31 cellular contexts compared by ENCODE assay signal in genomic region chr1:36083219-36083618, GRCh38. TPM values are rescaled to one million over a fixed set of nuclear protein-coding genes. Genes with fewer than 3 reads are reported as not detected.
DNase-seq lines count a peak whose midpoint lies in the region; ATAC-seq, FAIRE-seq and TF ChIP-seq lines count a peak whose summit lies in the region.
"Had no signal": no experiment of that assay in that cellular context is flagged by ENCODE, and none has a peak within 500 bp of the region (broad histone marks: within the 10 kb centered on the region; RNA-seq: fewer than 3 reads in every experiment).

No MANE protein-coding gene starts in this region.

- BruUV-seq in HepG2 (replicated peaks; lab: Mats Ljungman, UMichigan), result no TSS peak

- FAIRE-seq in HepG2 (lab: Jason Lieb, UNC), result no peak
- FAIRE-seq: GM12878 had no signal

- CTCF ChIA-PET in HepG2 (lab: Yijun Ruan, JAX; ENCODE audit: low intra/inter-chr PET ratio, low total read pairs), result no interaction called here

- H2AFZ ChIP-seq in HepG2 (ENCODE audit: low read length), result no peak overlapping the region

- no peak for DNase-seq in HepG2 (ENCODE audit: low spot score)
- no peak for DNase-seq in right lobe of liver
- DNase-seq in endodermal cell, result no peak
- DNase-seq in neural crest cell (ENCODE audit: low read depth, low spot score), result no peak
- no peak for DNase-seq in type B pancreatic cell (ENCODE audit: extremely low spot score, unreplicated experiment)
- no peak for DNase-seq in SHP77 treated with DMSO at 0.1 percent for 48 hours (lab: John Stamatoyannopoulos, UW)
- DNase-seq in coronary artery (ENCODE audit: low spot score), result no peak
- DNase-seq: activated CD4-positive, alpha-beta T cell treated with anti-CD3 and anti-CD28 coated beads, Interleukin-2, amount 50 U/mL, for 1 hour; activated CD4-positive, CD25-positive, alpha-beta regulatory T cell; activated T-cell treated with anti-CD3 and anti-CD28 coated beads, Interleukin-2, amount 50 U/mL, for 1 hour; cortex of kidney; effector memory CD8-positive, alpha-beta T cell; HCEC 1CT; NCI-H1048; NCI-H446; RPMI8226; stimulated activated CD8-positive, alpha-beta memory T cell treated with anti-CD3 and anti-CD28 coated beads, Interleukin-4, amount 100 ng/mL, for 48 hours had no signal

- in situ Hi-C loops in HepG2 (cut with HindIII; ENCODE audit: extremely low pct_ligation_motif_present, low pct_unique_long_range_greater_than_20kb), result no loop called here

- H4K20me1 ChIP-seq in HepG2 (ENCODE audit: insufficient read depth, low read length), result no peaks in the 10 kb centered on the region

- ATAC-seq in HepG2, result no peak
- ATAC-seq in right lobe of liver, result no peak
- ATAC-seq in GM18873 (IDR thresholded peaks at IDR 0.05; ENCODE audit: low FRiP score, unreplicated experiment), result no peak
- ATAC-seq: effector memory CD8-positive, alpha-beta T cell; GM12878 had no signal

- no peak overlapping the region for H3K27ac ChIP-seq in HepG2 (ENCODE audit: extremely low read length, insufficient read depth, low read length)
- no peak overlapping the region for H3K27ac ChIP-seq in right lobe of liver
- H3K27ac ChIP-seq in endodermal cell (ENCODE audit: low read depth, low read length), result no peak overlapping the region
- H3K27ac ChIP-seq in coronary artery, result no peak overlapping the region
- H3K27ac ChIP-seq: cardiac muscle cell, ovary, thoracic aorta, vagina had no signal

- H3K36me3 ChIP-seq in HepG2 (replicated peaks in 1 of 2; ENCODE audit: control insufficient read depth in 1 of 2, insufficient read depth in 2 of 2, low read length in 2 of 2) (no peaks in the 10 kb centered on the region), right lobe of liver (no peaks in the 10 kb centered on the region), endodermal cell (ENCODE audit: control insufficient read depth, insufficient read depth, low read length) (no peaks in the 10 kb centered on the region)
- H3K36me3 ChIP-seq: cardiac muscle cell, ovary, thoracic aorta, vagina had no signal

- H3K4me3 ChIP-seq in HepG2 (replicated peaks in 1 of 3; ENCODE audit: insufficient read depth in 1 of 3, low read depth in 2 of 3, low read length in 3 of 3), result peak overlapping the region in 1 of 3 experiments; percentile 65; a peak in 1 of 6 replicates
- no peak overlapping the region for H3K4me3 ChIP-seq in right lobe of liver
- peak overlapping the region; percentile 76 for H3K4me3 ChIP-seq in endodermal cell (ENCODE audit: low read length)
- H3K4me3 ChIP-seq in coronary artery, result no peak overlapping the region

- H3K36me3 Mint-ChIP-seq in endodermal cell (ENCODE audit: low read depth) (no peaks in the 10 kb centered on the region), neural crest cell (ENCODE audit: low read depth) (no peaks in the 10 kb centered on the region), type B pancreatic cell (no peaks in the 10 kb centered on the region)
- H3K36me3 Mint-ChIP-seq: activated naive CD8-positive, alpha-beta T cell treated with anti-CD3 and anti-CD28 coated beads, Interleukin-2, amount 10 ng/mL, durations not matched to agents 7 days and 5 days; naive B cell had no signal

- H3K27me3 Mint-ChIP-seq in endodermal cell (ENCODE audit: insufficient read depth) (peaks cover 16% of the 10 kb centered on the region), neural crest cell (ENCODE audit: low read depth) (no peaks in the 10 kb centered on the region), type B pancreatic cell (peaks cover 6% of the 10 kb centered on the region)

- no peaks in the 10 kb centered on the region for H3K9me3 ChIP-seq in HepG2 (ENCODE audit: low read length)
- no peaks in the 10 kb centered on the region for H3K9me3 ChIP-seq in right lobe of liver
- H3K9me3 ChIP-seq in endodermal cell (ENCODE audit: control insufficient read depth, low read length), result no peaks in the 10 kb centered on the region
- H3K9me3 ChIP-seq: ovary, thoracic aorta, vagina had no signal

- WGBS in HepG2 (ENCODE audit: low lambda C conversion rate), result 72% methylated on average over 13 of the region's 13 CpGs
- WGBS in right lobe of liver (ENCODE audit: insufficient coverage, low coverage, low lambda C conversion rate, missing lambda C conversion rate), result 81% methylated on average over 8 of the region's 13 CpGs
- 88 to 89% methylated on average over 12 to 13 of the region's 13 CpGs for WGBS in endodermal cell (ENCODE audit: insufficient coverage in 1 of 2, insufficient read length in 1 of 2), 2 experiments

- H3K4me1 Mint-ChIP-seq in endodermal cell (no peaks in the 10 kb centered on the region), neural crest cell (peaks cover 17% of the 10 kb centered on the region), type B pancreatic cell (ENCODE audit: unreplicated experiment) (no peaks in the 10 kb centered on the region)

- TF ChIP-seq RAD21 in HepG2 (CRISPR knock-in tag; IDR thresholded peaks at IDR 0.05), result no peak

- H3K27me3 ChIP-seq in HepG2 (ENCODE audit: control insufficient read depth in 1 of 2, insufficient read depth in 2 of 2, low read length in 2 of 2), result peaks cover 0 to 2% of the 10 kb centered on the region in 2 experiments; a peak in 1 of 5 replicates
- H3K27me3 ChIP-seq in right lobe of liver, result no peaks in the 10 kb centered on the region
- no peaks in the 10 kb centered on the region for H3K27me3 ChIP-seq in endodermal cell (ENCODE audit: control insufficient read depth, insufficient read depth, low read length, poor library complexity, severe bottlenecking)
- H3K27me3 ChIP-seq: cardiac muscle cell, ovary, vagina had no signal

- no peak for TF ChIP-seq CTCF in HepG2 (CRISPR knock-in tag; IDR thresholded peaks at IDR 0.05)
- TF ChIP-seq CTCF in right lobe of liver (IDR thresholded peaks at IDR 0.05), result no peak
- no peak for TF ChIP-seq CTCF in endodermal cell (conservative IDR thresholded peaks at IDR 0.05)
- no peak for TF ChIP-seq CTCF in neural crest cell (conservative IDR thresholded peaks at IDR 0.05)
- no peak for TF ChIP-seq CTCF in type B pancreatic cell (conservative IDR thresholded peaks at IDR 0.05)
- TF ChIP-seq CTCF in coronary artery (IDR thresholded peaks at IDR 0.05), result no peak

- intact Hi-C loops in HepG2 (cut with micrococcal nuclease; ENCODE audit: unreplicated experiment) (no loop called here), right lobe of liver (cut with DNase I) (no loop called here)

- POLR2A ChIA-PET in HepG2 (lab: Yijun Ruan, JAX), result no interaction called here

- H3K4me2 ChIP-seq in HepG2 (ENCODE audit: low read depth, low read length), result peak overlapping the region; percentile 64; the same call in 1 of the 2 replicates

- no peak for TF ChIP-seq EP300 in HepG2 (IDR thresholded peaks at IDR 0.05; ENCODE audit: low read depth in 2 of 2, low read length in 2 of 2)
- no peak for TF ChIP-seq EP300 in HepG2 (CRISPR knock-in tag; IDR thresholded peaks at IDR 0.05; ENCODE audit: borderline replicate concordance)

- no peak for TF ChIP-seq POLR2A in HepG2 (IDR thresholded peaks at IDR 0.05; ENCODE audit: insufficient read depth in 1 of 2, low read depth in 2 of 2, low read length in 2 of 2)
- TF ChIP-seq POLR2A in right lobe of liver (IDR thresholded peaks at IDR 0.05), result no peak

- no peaks in the 10 kb centered on the region for H3K9me3 Mint-ChIP-seq in endodermal cell
- H3K9me3 Mint-ChIP-seq in neural crest cell, result no peaks in the 10 kb centered on the region
- no peaks in the 10 kb centered on the region for H3K9me3 Mint-ChIP-seq in type B pancreatic cell
- H3K9me3 Mint-ChIP-seq: activated naive CD8-positive, alpha-beta T cell treated with anti-CD3 and anti-CD28 coated beads, Interleukin-2, amount 10 ng/mL, durations not matched to agents 7 days and 5 days; CD4-positive, alpha-beta T cell; effector memory CD8-positive, alpha-beta T cell; naive B cell; stimulated activated naive CD8-positive, alpha-beta T cell treated with anti-CD3 and anti-CD28 coated beads, Interleukin-15, Interleukin-2, amounts not matched to agents 100 ng/mL and 50 ng/mL, for 24 hours had no signal

- no peaks in the 10 kb centered on the region for H3K79me2 ChIP-seq in HepG2 (ENCODE audit: insufficient read depth, low read length)

- H3K9ac ChIP-seq in HepG2 (ENCODE audit: insufficient read depth, low read depth, low read length) (no peak overlapping the region), endodermal cell (ENCODE audit: extremely low read depth, low read length, poor library complexity, severe bottlenecking) (no peak overlapping the region)

- H3K4me1 ChIP-seq in HepG2 (ENCODE audit: insufficient read depth, low read length), result peaks cover 14% of the 10 kb centered on the region; the same call in 1 of the 2 replicates
- H3K4me1 ChIP-seq in right lobe of liver, result peaks cover 0 to 4% (median 0%) of the 10 kb centered on the region in 4 donors
- H3K4me1 ChIP-seq in endodermal cell (ENCODE audit: control insufficient read depth, insufficient read depth, low read length), result no peaks in the 10 kb centered on the region

- peak overlapping the region; percentile 61 for H3K4me3 Mint-ChIP-seq in endodermal cell
- peak overlapping the region; percentile 61 for H3K4me3 Mint-ChIP-seq in neural crest cell
- peak overlapping the region; percentile 77 for H3K4me3 Mint-ChIP-seq in type B pancreatic cell
- H3K4me3 Mint-ChIP-seq: CD4-positive, alpha-beta T cell; effector memory CD8-positive, alpha-beta T cell; stimulated activated naive CD8-positive, alpha-beta T cell treated with anti-CD3 and anti-CD28 coated beads, Interleukin-15, Interleukin-2, amounts not matched to agents 100 ng/mL and 50 ng/mL, for 24 hours had no signal

- H3K27ac Mint-ChIP-seq in endodermal cell (no peak overlapping the region), neural crest cell (ENCODE audit: unreplicated experiment) (no peak overlapping the region), type B pancreatic cell (no peak overlapping the region)
- H3K27ac Mint-ChIP-seq: activated naive CD8-positive, alpha-beta T cell treated with anti-CD3 and anti-CD28 coated beads, Interleukin-2, amount 10 ng/mL, durations not matched to agents 7 days and 5 days; CD4-positive, alpha-beta T cell; stimulated activated naive CD8-positive, alpha-beta T cell treated with anti-CD3 and anti-CD28 coated beads, Interleukin-15, Interleukin-2, amounts not matched to agents 100 ng/mL and 50 ng/mL, for 24 hours had no signal

RNA-seq across cellular contexts. Expression of gene TEKT2, which starts 0.7 kb away (rescaled TPM):
- 0.31 and 0.35 TPM in 2 replicates for total RNA-seq in HepG2 (2016; rRNA removed; fragmentation: Illumina TruSeq; extraction: Trizol)
- not detected in 2 replicates for total RNA-seq in HepG2 (2016; cell fraction: cytosol; rRNA removed; fragmentation: Illumina TruSeq; extraction: Trizol; ENCODE audit: low read depth)
- 0.16 and 0.45 TPM in 2 replicates for total RNA-seq in HepG2 (2016; cell fraction: insoluble cytoplasmic fraction; rRNA removed; fragmentation: Illumina TruSeq; extraction: Trizol)
- total RNA-seq in HepG2 (2016; cell fraction: membrane; rRNA removed; fragmentation: Illumina TruSeq; extraction: Trizol), result 0.19 and 0.34 TPM in 2 replicates
- 0.59 TPM in 1 of 2 replicates, not detected in the other for total RNA-seq in HepG2 (2016; cell fraction: nucleus; rRNA removed; fragmentation: Illumina TruSeq; extraction: Trizol)
- polyA plus RNA-seq in HepG2 (2011; rRNA removed), result 0.24 and 0.38 TPM in 2 replicates
- 0.12 and 0.19 TPM in 2 replicates for polyA plus RNA-seq in HepG2 (2011; cell fraction: cytosol; rRNA removed)
- 0.57 and 1.3 TPM in 2 replicates for polyA plus RNA-seq in HepG2 (2011; cell fraction: nucleus; rRNA removed)
- 0.35 and 0.38 TPM in 2 replicates for polyA plus RNA-seq in HepG2 (2012)
- polyA plus RNA-seq in HepG2 (2016; cell fraction: cytosol; fragmentation: Illumina TruSeq; extraction: Trizol; ENCODE audit: low read depth), result 0.07 and 0.11 TPM in 2 replicates
- 0.21 TPM in 2 replicates for polyA plus RNA-seq in HepG2 (2016; cell fraction: insoluble cytoplasmic fraction; fragmentation: Illumina TruSeq; extraction: Trizol; ENCODE audit: low read depth)
- 0.10 and 0.25 TPM in 2 replicates for polyA plus RNA-seq in HepG2 (2016; cell fraction: membrane; fragmentation: Illumina TruSeq; extraction: Trizol; ENCODE audit: low read depth)
- polyA plus RNA-seq in HepG2 (2016; cell fraction: nucleus; fragmentation: Illumina TruSeq; extraction: Trizol; ENCODE audit: insufficient read depth, low read depth), result 0.45 and 0.79 TPM in 2 replicates
- 0.84 TPM in 1 of 2 replicates, not detected in the other for polyA minus RNA-seq in HepG2 (2011; rRNA and poly(A)+ RNA removed; ENCODE audit: low replicate concordance)
- not detected in 2 replicates for polyA minus RNA-seq in HepG2 (2011; cell fraction: cytosol; rRNA and poly(A)+ RNA removed)
- polyA minus RNA-seq in HepG2 (2011; cell fraction: nucleus; rRNA and poly(A)+ RNA removed), result 0.62 and 0.64 TPM in 2 replicates
- total RNA-seq in right lobe of liver, result not detected
- total RNA-seq in endodermal cell, result 1 to 10 TPM; 5.6 to 9.5 TPM
- 12.0 TPM for polyA plus RNA-seq in endodermal cell (2013, experiment 1 of 2)
- polyA plus RNA-seq in endodermal cell (2013, experiment 2 of 2), result 11.0 TPM
- total RNA-seq in neural crest cell, result 7.4 and 8.4 TPM in 2 replicates
- 2.1 and 9.6 TPM in 2 replicates for total RNA-seq in type B pancreatic cell (ENCODE audit: low replicate concordance)
- total RNA-seq: A172; activated naive CD8-positive, alpha-beta T cell treated with anti-CD3 and anti-CD28 coated beads, Interleukin-2, amount 10 ng/mL, durations not matched to agents 7 days and 5 days; aorta; GM12878; SK-MEL-5; thoracic aorta; vagina had no signal

RNA-seq across cellular contexts. Expression of gene ADPRS, which starts 5.5 kb away (rescaled TPM):
- total RNA-seq in HepG2 (2016; rRNA removed; fragmentation: Illumina TruSeq; extraction: Trizol) (30.6 and 31.7 TPM in 2 replicates), right lobe of liver (10 to 100 TPM in 3 of 6 experiments, 1 to 10 TPM in 3; 9.1 to 30.7 (median 14.9) TPM), endodermal cell (10 to 100 TPM; 22.1 to 25.3 TPM), neural crest cell (33.8 and 34.0 TPM in 2 replicates), type B pancreatic cell (ENCODE audit: low replicate concordance) (29.5 and 31.9 TPM in 2 replicates)
- 3.7 and 4.0 TPM in 2 replicates for total RNA-seq in HepG2 (2016; cell fraction: cytosol; rRNA removed; fragmentation: Illumina TruSeq; extraction: Trizol; ENCODE audit: low read depth)
- 28.9 and 29.6 TPM in 2 replicates for total RNA-seq in HepG2 (2016; cell fraction: insoluble cytoplasmic fraction; rRNA removed; fragmentation: Illumina TruSeq; extraction: Trizol)
- 7.7 and 9.6 TPM in 2 replicates for total RNA-seq in HepG2 (2016; cell fraction: membrane; rRNA removed; fragmentation: Illumina TruSeq; extraction: Trizol)
- 12.3 and 14.5 TPM in 2 replicates for total RNA-seq in HepG2 (2016; cell fraction: nucleus; rRNA removed; fragmentation: Illumina TruSeq; extraction: Trizol)
- 36.4 and 36.6 TPM in 2 replicates for polyA plus RNA-seq in HepG2 (2011; rRNA removed)
- 34.1 and 41.6 TPM in 2 replicates for polyA plus RNA-seq in HepG2 (2011; cell fraction: cytosol; rRNA removed)
- polyA plus RNA-seq in HepG2 (2011; cell fraction: nucleus; rRNA removed), result 22.4 and 24.6 TPM in 2 replicates
- 16.7 and 20.9 TPM in 2 replicates for polyA plus RNA-seq in HepG2 (2012)
- polyA plus RNA-seq in HepG2 (2016; cell fraction: cytosol; fragmentation: Illumina TruSeq; extraction: Trizol; ENCODE audit: low read depth), result 2.2 and 2.9 TPM in 2 replicates
- polyA plus RNA-seq in HepG2 (2016; cell fraction: insoluble cytoplasmic fraction; fragmentation: Illumina TruSeq; extraction: Trizol; ENCODE audit: low read depth), result 27.1 and 29.0 TPM in 2 replicates
- 5.2 and 5.4 TPM in 2 replicates for polyA plus RNA-seq in HepG2 (2016; cell fraction: membrane; fragmentation: Illumina TruSeq; extraction: Trizol; ENCODE audit: low read depth)
- polyA plus RNA-seq in HepG2 (2016; cell fraction: nucleus; fragmentation: Illumina TruSeq; extraction: Trizol; ENCODE audit: insufficient read depth, low read depth), result 22.0 and 25.1 TPM in 2 replicates
- 25.4 and 32.0 TPM in 2 replicates for polyA minus RNA-seq in HepG2 (2011; rRNA and poly(A)+ RNA removed; ENCODE audit: low replicate concordance)
- polyA minus RNA-seq in HepG2 (2011; cell fraction: cytosol; rRNA and poly(A)+ RNA removed), result 11.0 and 12.9 TPM in 2 replicates
- polyA minus RNA-seq in HepG2 (2011; cell fraction: nucleus; rRNA and poly(A)+ RNA removed), result 5.2 and 5.3 TPM in 2 replicates
- 25.0 TPM for polyA plus RNA-seq in endodermal cell (2013, experiment 1 of 2)
- 24.8 TPM for polyA plus RNA-seq in endodermal cell (2013, experiment 2 of 2)

RNA-seq across cellular contexts. Expression of gene COL8A2, which starts 41.8 kb away (rescaled TPM):
- total RNA-seq in HepG2 (2016; rRNA removed; fragmentation: Illumina TruSeq; extraction: Trizol) (0.04 and 0.24 TPM in 2 replicates), right lobe of liver (under 1 TPM; 0.18 to 0.74 (median 0.52) TPM), endodermal cell (under 1 TPM; 0.18 to 0.40 TPM), neural crest cell (0.09 TPM in 2 replicates), type B pancreatic cell (ENCODE audit: low replicate concordance) (0.14 and 2.5 TPM in 2 replicates)
- total RNA-seq in HepG2 (2016; cell fraction: cytosol; rRNA removed; fragmentation: Illumina TruSeq; extraction: Trizol; ENCODE audit: low read depth), result not detected in 2 replicates
- total RNA-seq in HepG2 (2016; cell fraction: insoluble cytoplasmic fraction; rRNA removed; fragmentation: Illumina TruSeq; extraction: Trizol), result 0.04 and 0.09 TPM in 2 replicates
- total RNA-seq in HepG2 (2016; cell fraction: membrane; rRNA removed; fragmentation: Illumina TruSeq; extraction: Trizol), result 0.06 TPM in 1 of 2 replicates, not detected in the other
- total RNA-seq in HepG2 (2016; cell fraction: nucleus; rRNA removed; fragmentation: Illumina TruSeq; extraction: Trizol), result 0.19 and 0.34 TPM in 2 replicates
- polyA plus RNA-seq in HepG2 (2011; rRNA removed), result 0.13 and 0.24 TPM in 2 replicates
- polyA plus RNA-seq in HepG2 (2011; cell fraction: cytosol; rRNA removed), result 0.21 and 0.22 TPM in 2 replicates
- polyA plus RNA-seq in HepG2 (2011; cell fraction: nucleus; rRNA removed), result 0.52 and 0.53 TPM in 2 replicates
- 0.13 and 0.17 TPM in 2 replicates for polyA plus RNA-seq in HepG2 (2012)
- polyA plus RNA-seq in HepG2 (2016; cell fraction: cytosol; fragmentation: Illumina TruSeq; extraction: Trizol; ENCODE audit: low read depth), result not detected in 2 replicates
- polyA plus RNA-seq in HepG2 (2016; cell fraction: insoluble cytoplasmic fraction; fragmentation: Illumina TruSeq; extraction: Trizol; ENCODE audit: low read depth), result 0.10 TPM in 1 of 2 replicates, not detected in the other
- 0.03 TPM in 1 of 2 replicates, not detected in the other for polyA plus RNA-seq in HepG2 (2016; cell fraction: membrane; fragmentation: Illumina TruSeq; extraction: Trizol; ENCODE audit: low read depth)
- polyA plus RNA-seq in HepG2 (2016; cell fraction: nucleus; fragmentation: Illumina TruSeq; extraction: Trizol; ENCODE audit: insufficient read depth, low read depth), result 0.20 TPM in 1 of 2 replicates, not detected in the other
- 0.07 and 0.52 TPM in 2 replicates for polyA minus RNA-seq in HepG2 (2011; rRNA and poly(A)+ RNA removed; ENCODE audit: low replicate concordance)
- polyA minus RNA-seq in HepG2 (2011; cell fraction: cytosol; rRNA and poly(A)+ RNA removed), result 0.20 and 0.26 TPM in 2 replicates
- 0.50 and 0.52 TPM in 2 replicates for polyA minus RNA-seq in HepG2 (2011; cell fraction: nucleus; rRNA and poly(A)+ RNA removed)
- polyA plus RNA-seq in endodermal cell (2013, experiment 1 of 2), result 1.7 TPM
- 1.7 TPM for polyA plus RNA-seq in endodermal cell (2013, experiment 2 of 2)
- total RNA-seq: GM12878; T-helper 1 cell treated with Interleukin-12 subunit alpha and Interleukin-12 subunit beta and Interleukin-4 antibody, amounts not matched to agents 30 ng/mL and 1 ng/mL, for 36 hours had no signal
